In genomic region chr1:234868296-234869147, GRCh38 we compare ENCODE assay signal across 1 cellular context.
TF ChIP-seq lines count a peak whose summit lies in the region.

No MANE protein-coding gene starts in this region.

TF ChIP-seq in HEK293, 187 proteins besides CTCF, POLR2A, EP300 and RAD21 (continued from another document):
- TF ChIP-seq ZSCAN18 (tag by site-specific recombination; IDR thresholded peaks at IDR 0.05) = 0 out of 2 replicates have a peak, but pooled peaks have one; percentile 15
- TF ChIP-seq BCL6B (tag by site-specific recombination; IDR thresholded peaks at IDR 0.05) = 0 out of 2 replicates have a peak, but pooled peaks have one; percentile 6
- TF ChIP-seq ZNF10 (tag by site-specific recombination; IDR thresholded peaks at IDR 0.05) = no peak
TF ChIP-seq in HEK293: peak in this region for 4.
